2 cellular contexts compared by ENCODE assay signal in the genomic region with DNA sequence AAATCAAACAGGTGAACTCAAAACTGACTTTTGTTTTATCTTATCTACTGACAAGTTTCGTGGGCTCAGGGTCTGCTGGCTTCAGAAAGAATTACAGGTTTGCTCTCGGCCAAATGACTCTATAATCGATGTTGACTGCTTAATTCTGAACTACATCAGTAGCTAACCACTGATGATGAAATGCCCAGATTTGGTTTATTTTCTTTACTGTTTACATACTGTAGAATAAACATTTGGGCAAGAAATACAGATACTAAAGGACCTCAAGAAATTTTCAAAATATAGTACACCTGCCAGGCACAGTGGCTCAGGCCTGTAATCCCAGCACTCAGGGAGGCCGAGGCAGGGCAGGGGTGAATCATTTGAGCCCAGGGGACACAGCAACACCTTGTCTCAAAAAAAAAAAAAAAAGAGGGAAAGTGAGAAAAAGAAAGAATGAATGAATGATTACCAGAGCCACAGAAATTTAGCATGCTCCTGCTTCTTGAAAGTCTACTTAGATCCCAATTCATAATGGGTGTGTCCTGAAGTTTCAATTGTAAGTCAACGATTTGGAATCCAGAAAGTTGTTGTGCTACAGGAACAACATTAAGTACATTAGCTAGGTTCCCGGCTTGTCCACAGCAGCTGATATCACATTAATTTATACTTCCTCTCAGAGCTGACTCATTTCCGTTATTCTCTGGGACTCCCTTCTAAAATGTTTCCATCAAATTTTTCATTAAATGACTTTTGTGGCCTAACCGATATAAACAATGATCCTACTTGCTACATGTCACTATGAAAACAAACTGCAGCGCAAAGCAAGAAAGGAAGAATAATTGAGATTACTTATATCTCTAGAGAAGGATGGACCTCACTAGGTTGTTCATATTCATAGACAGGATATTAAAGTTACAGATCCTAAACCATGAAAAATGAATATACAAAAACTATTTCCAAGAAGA.
A peak's percentile ranks its signal among the peaks of the same experiment; 100 is the strongest.
TF ChIP-seq lines count a peak whose summit lies in the region.

No MANE protein-coding gene starts in this region.

TF ChIP-seq in IMR-90, 13 proteins besides CTCF, POLR2A, EP300 and RAD21 (continued from another document):
- TF ChIP-seq NFE2L2 (IDR thresholded peaks at IDR 0.05; ENCODE audit: low read depth, low read length) (0 out of 2 replicates have a peak, but pooled peaks have one; percentile 6), CEBPB (IDR thresholded peaks at IDR 0.05; ENCODE audit: low read depth, low read length) (peak; percentile 36; the same call in 1 of the 2 replicates), FOS (IDR thresholded peaks at IDR 0.05; ENCODE audit: low read depth, low read length) (peak; percentile 62)

TF ChIP-seq in GM12878, 131 proteins besides CTCF, POLR2A, EP300 and RAD21:
- TF ChIP-seq ATF3 (IDR thresholded peaks at IDR 0.05; ENCODE audit: borderline replicate concordance, extremely low read depth, low read depth, low read length): no peak
- no peak for TF ChIP-seq BCL11A (IDR thresholded peaks at IDR 0.05; ENCODE audit: low read depth, low read length)
- no peak for TF ChIP-seq REST (IDR thresholded peaks at IDR 0.05; ENCODE audit: low read depth, low read length)
- no peak for TF ChIP-seq RELB (IDR thresholded peaks at IDR 0.05; ENCODE audit: low read depth)
- TF ChIP-seq CREM (IDR thresholded peaks at IDR 0.05; ENCODE audit: low read depth): peak; percentile 50; the same call in 1 of the 2 replicates
- TF ChIP-seq SREBF1 (IDR thresholded peaks at IDR 0.05; ENCODE audit: low read length): no peak
- TF ChIP-seq TBL1XR1 (IDR thresholded peaks at IDR 0.05; ENCODE audit: low read depth, low read length): no peak
- 0 out of 2 replicates have a peak, but pooled peaks have one; percentile 22 for TF ChIP-seq SPI1 (IDR thresholded peaks at IDR 0.05; ENCODE audit: borderline replicate concordance, insufficient read depth, low read depth, low read length)
- no peak for TF ChIP-seq STAT1 (conservative IDR thresholded peaks at IDR 0.05)
- TF ChIP-seq ETV6 (conservative IDR thresholded peaks at IDR 0.05 in 1 of 2, IDR thresholded peaks at IDR 0.05 in 1 of 2; ENCODE audit: borderline replicate concordance in 1 of 2, low read depth in 1 of 2): peak in 1 of 2 experiments; percentile 30; a peak in 1 of 4 replicates
- no peak for TF ChIP-seq CBX3 (IDR thresholded peaks at IDR 0.05; ENCODE audit: borderline replicate concordance, low read depth)
- peak; percentile 53; the same call in 1 of the 2 replicates for TF ChIP-seq RUNX3 (IDR thresholded peaks at IDR 0.05; ENCODE audit: low read length)
- no peak for TF ChIP-seq ZNF24 (IDR thresholded peaks at IDR 0.05)
- no peak for TF ChIP-seq LARP7 (IDR thresholded peaks at IDR 0.05)
- no peak for TF ChIP-seq ZNF687 (IDR thresholded peaks at IDR 0.05)
- TF ChIP-seq EGR1 (IDR thresholded peaks at IDR 0.05; ENCODE audit: borderline replicate concordance in 1 of 2, low read depth in 2 of 2, low read length in 2 of 2): no peak
- TF ChIP-seq TCF7 (IDR thresholded peaks at IDR 0.05; ENCODE audit: borderline replicate concordance): no peak
- TF ChIP-seq, protein P1, sequence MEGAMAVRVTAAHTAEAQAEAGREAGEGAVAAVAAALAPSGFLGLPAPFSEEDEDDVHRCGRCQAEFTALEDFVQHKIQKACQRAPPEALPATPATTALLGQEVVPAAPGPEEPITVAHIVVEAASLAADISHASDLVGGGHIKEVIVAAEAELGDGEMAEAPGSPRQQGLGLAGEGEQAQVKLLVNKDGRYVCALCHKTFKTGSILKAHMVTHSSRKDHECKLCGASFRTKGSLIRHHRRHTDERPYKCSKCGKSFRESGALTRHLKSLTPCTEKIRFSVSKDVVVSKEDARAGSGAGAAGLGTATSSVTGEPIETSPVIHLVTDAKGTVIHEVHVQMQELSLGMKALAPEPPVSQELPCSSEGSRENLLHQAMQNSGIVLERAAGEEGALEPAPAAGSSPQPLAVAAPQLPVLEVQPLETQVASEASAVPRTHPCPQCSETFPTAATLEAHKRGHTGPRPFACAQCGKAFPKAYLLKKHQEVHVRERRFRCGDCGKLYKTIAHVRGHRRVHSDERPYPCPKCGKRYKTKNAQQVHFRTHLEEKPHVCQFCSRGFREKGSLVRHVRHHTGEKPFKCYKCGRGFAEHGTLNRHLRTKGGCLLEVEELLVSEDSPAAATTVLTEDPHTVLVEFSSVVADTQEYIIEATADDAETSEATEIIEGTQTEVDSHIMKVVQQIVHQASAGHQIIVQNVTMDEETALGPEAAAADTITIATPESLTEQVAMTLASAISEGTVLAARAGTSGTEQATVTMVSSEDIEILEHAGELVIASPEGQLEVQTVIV (IDR thresholded peaks at IDR 0.05; ENCODE audit: borderline replicate concordance, partially characterized antibody): no peak
- no peak for TF ChIP-seq PBX3 (IDR thresholded peaks at IDR 0.05; ENCODE audit: insufficient replicate concordance, low read depth, low read length)
- TF ChIP-seq NFIC (IDR thresholded peaks at IDR 0.05; ENCODE audit: low read depth, low read length): peak; percentile 50; the same call in 1 of the 2 replicates
- no peak for TF ChIP-seq RB1 (IDR thresholded peaks at IDR 0.05; ENCODE audit: borderline replicate concordance)
- peak; percentile 39 for TF ChIP-seq IKZF1 (conservative IDR thresholded peaks at IDR 0.05)
- no peak for TF ChIP-seq EZH2 (IDR thresholded peaks at IDR 0.05; ENCODE audit: borderline replicate concordance, control insufficient read depth, low read depth, low read length)
- 0 out of 2 replicates have a peak, but pooled peaks have one; percentile 25 for TF ChIP-seq FOXM1 (IDR thresholded peaks at IDR 0.05; ENCODE audit: low read depth, low read length)
- TF ChIP-seq JUNB (IDR thresholded peaks at IDR 0.05): peak; percentile 63
- no peak for TF ChIP-seq ASH2L (IDR thresholded peaks at IDR 0.05; ENCODE audit: borderline replicate concordance, low read depth)
- TF ChIP-seq ZBTB4 (CRISPR knock-in tag; IDR thresholded peaks at IDR 0.05): no peak
